Comparison of ENCODE assay signal across 24 cellular contexts in the genomic region with DNA sequence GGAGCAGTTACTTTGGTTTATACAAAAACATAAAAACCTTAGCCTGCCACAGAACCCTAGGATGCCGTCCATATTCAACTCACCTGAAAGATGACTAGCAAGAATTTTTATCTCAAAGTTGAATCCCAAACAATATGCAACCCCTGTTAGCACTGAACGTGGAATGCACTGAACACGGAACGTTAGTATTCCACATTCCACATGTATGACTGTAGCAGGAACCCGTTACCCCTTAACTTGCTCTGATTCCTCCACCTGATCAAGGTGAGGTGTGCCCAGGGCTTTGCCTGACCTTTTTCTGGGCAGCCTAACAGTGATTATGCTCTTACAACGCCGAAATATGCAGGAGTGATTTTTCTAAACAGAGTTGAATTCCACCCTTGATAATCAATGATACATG. TPM values are rescaled to one million over a fixed set of nuclear protein-coding genes. Genes with fewer than 3 reads are reported as not detected.
DNase-seq lines count a peak whose midpoint lies in the region; ATAC-seq, FAIRE-seq and TF ChIP-seq lines count a peak whose summit lies in the region.
"Had no signal": no experiment of that assay in that cellular context is flagged by ENCODE, and none has a peak within 500 bp of the region (broad histone marks: within the 10 kb centered on the region; RNA-seq: fewer than 3 reads in every experiment).

No MANE protein-coding gene starts in this region.

- H3K4me2 ChIP-seq in GM23338 (no peak overlapping the region), H1 (ENCODE audit: insufficient read depth in 1 of 2, low read depth in 2 of 2, low read length in 2 of 2) (no peak overlapping the region), neural progenitor cell (no peak overlapping the region)
- H3K4me2 ChIP-seq: BLaER1 had no signal

- H3K14ac ChIP-seq in H1 (ENCODE audit: insufficient read length) = no peak overlapping the region

- no peak overlapping the region for H4K5ac ChIP-seq in H1 (ENCODE audit: insufficient read length, low read depth, low read length)

- no peak for TF ChIP-seq RAD21 in H1 (IDR thresholded peaks at IDR 0.05 in 1 of 2, conservative IDR thresholded peaks at IDR 0.05 in 1 of 2; ENCODE audit: low read depth in 2 of 2, low read length in 2 of 2)

- H3K79me2 ChIP-seq in GM23338 (replicated peaks; ENCODE audit: insufficient read depth) = no peaks in the 10 kb centered on the region
- no peaks in the 10 kb centered on the region for H3K79me2 ChIP-seq in H1 (ENCODE audit: control insufficient read depth in 1 of 2, insufficient read depth in 2 of 2, low read length in 2 of 2)
- H3K79me2 ChIP-seq in neural progenitor cell (ENCODE audit: low read depth) = no peaks in the 10 kb centered on the region

- H3K36me3 ChIP-seq in GM23338 (ENCODE audit: insufficient read depth) = no peaks in the 10 kb centered on the region
- H3K36me3 ChIP-seq in H1 (ENCODE audit: control insufficient read depth in 2 of 4, insufficient read depth in 4 of 4, low read length in 3 of 4) = no peaks in the 10 kb centered on the region
- no peaks in the 10 kb centered on the region for H3K36me3 ChIP-seq in neural progenitor cell
- H3K36me3 ChIP-seq: BLaER1 had no signal

- TF ChIP-seq CTCF in GM23338 (conservative IDR thresholded peaks at IDR 0.05; ENCODE audit: low read depth in 2 of 2) (no peak), H1 (IDR thresholded peaks at IDR 0.05; ENCODE audit: control extremely low read depth in 1 of 3, insufficient read depth in 1 of 3, low read depth in 1 of 3, low read length in 3 of 3) (no peak), glutamatergic neuron (IDR thresholded peaks at IDR 0.05; ENCODE audit: partially characterized antibody, unreplicated experiment) (no peak), neural progenitor cell (IDR thresholded peaks at IDR 0.05) (no peak)

- CTCF ChIA-PET in H1 (lab: Charles Lee; ENCODE audit: partially characterized antibody) = interaction anchor here (1.1 to 2.3 kb wide), 2 partner anchors 67 to 71 kb away, joined by 3 to 9 read pairs; no protein-coding TSS in a partner anchor

- H3K4me3 ChIP-seq in GM23338 (no peak overlapping the region), H1 (ENCODE audit: extremely low read depth in 1 of 4, insufficient read depth in 2 of 4, low read depth in 3 of 4, low read length in 4 of 4) (no peak overlapping the region), neural progenitor cell (no peak overlapping the region)
- H3K4me3 ChIP-seq: BLaER1, GM23248 had no signal

- no peak for ATAC-seq in GM23338
- no peak for ATAC-seq in GM19395 (IDR thresholded peaks at IDR 0.05; ENCODE audit: unreplicated experiment)
- ATAC-seq: HCT116 had no signal

- no peak overlapping the region for H2BK5ac ChIP-seq in H1 (ENCODE audit: low read depth, low read length)

- H3K4me1 ChIP-seq in GM23338 (ENCODE audit: insufficient read depth) (no peaks in the 10 kb centered on the region), H1 (replicated peaks in 1 of 4; ENCODE audit: control insufficient read depth in 3 of 4, insufficient read depth in 4 of 4, low read length in 3 of 4) (no peaks in the 10 kb centered on the region), neural progenitor cell (peaks cover 7% of the 10 kb centered on the region)

- H3K27me3 ChIP-seq in GM23338 (ENCODE audit: insufficient read depth) (no peaks in the 10 kb centered on the region), H1 (replicated peaks in 1 of 4; ENCODE audit: control insufficient read depth in 3 of 4, extremely low read depth in 1 of 4, insufficient read depth in 3 of 4, low read length in 3 of 4) (no peaks in the 10 kb centered on the region), neural progenitor cell (no peaks in the 10 kb centered on the region)
- H3K27me3 ChIP-seq: BLaER1 had no signal

- H2BK20ac ChIP-seq in H1 (ENCODE audit: low read length) = no peak overlapping the region

- H3K4ac ChIP-seq in H1 (replicated peaks; ENCODE audit: insufficient read length, low read depth, low read length) = no peak overlapping the region

- H3K27ac Mint-ChIP-seq in GM23338 (no peak overlapping the region), glutamatergic neuron (ENCODE audit: unreplicated experiment) (peak overlapping the region; percentile 98), neural progenitor cell (peak overlapping the region; percentile 42), immature natural killer cell (no peak overlapping the region)
- H3K27ac Mint-ChIP-seq: CD14-positive monocyte; CD4-positive, alpha-beta memory T cell; HFFc6 had no signal

- no peak for DNase-seq in GM23338 (ENCODE audit: low spot score)
- DNase-seq in H1 (ENCODE audit: low read depth in 1 of 2, low spot score in 2 of 2) = no peak
- DNase-seq in glutamatergic neuron = no peak
- DNase-seq in neural progenitor cell (ENCODE audit: low spot score) = no peak
- DNase-seq in NCI-H2171 treated with DMSO at 0.1 percent for 48 hours (lab: John Stamatoyannopoulos, UW) = no peak
- no peak for DNase-seq in NCI-H2107 treated with DMSO at 0.1 percent for 48 hours (lab: John Stamatoyannopoulos, UW; ENCODE audit: unreplicated experiment)
- DNase-seq in immature natural killer cell = no peak
- DNase-seq: CD4-positive, alpha-beta memory T cell; DMS153; DMS79; GDM1; H7; HFFc6; IMR-90 had no signal

- peak overlapping the region; percentile 76; the same call in 1 of the 2 replicates for H2AFZ ChIP-seq in GM23338
- H2AFZ ChIP-seq in H1 (ENCODE audit: low read length) = no peak overlapping the region
- no peak overlapping the region for H2AFZ ChIP-seq in neural progenitor cell (replicated peaks)
- H2AFZ ChIP-seq: GM23248 had no signal

- no peak overlapping the region for H4K8ac ChIP-seq in H1 (ENCODE audit: extremely low read depth, insufficient read depth, low read length)

- H3K4me3 Mint-ChIP-seq in GM23338 (no peak overlapping the region), glutamatergic neuron (ENCODE audit: unreplicated experiment) (peak overlapping the region; percentile 14), neural progenitor cell (peak overlapping the region; percentile 42), immature natural killer cell (no peak overlapping the region)
- H3K4me3 Mint-ChIP-seq: CD14-positive monocyte; CD4-positive, alpha-beta memory T cell; HFFc6 had no signal

- H3F3A ChIP-seq in GM23338 (replicated peaks; ENCODE audit: low read depth) = no peaks in the 10 kb centered on the region
- H3F3A ChIP-seq in neural progenitor cell (ENCODE audit: low read depth) = no peaks in the 10 kb centered on the region

- no peak overlapping the region for H3K56ac ChIP-seq in H1 (replicated peaks; ENCODE audit: insufficient read length, low read depth, low read length)

- H3K79me1 ChIP-seq in H1 (ENCODE audit: low read depth, low read length) = no peaks in the 10 kb centered on the region

- no peak overlapping the region for H4K91ac ChIP-seq in H1 (replicated peaks; ENCODE audit: insufficient read length, low read length)

- no peak overlapping the region for H3K23ac ChIP-seq in H1 (ENCODE audit: insufficient read length)

- H3K9ac ChIP-seq in H1 (replicated peaks in 1 of 4; ENCODE audit: extremely low read depth in 1 of 4, low read depth in 3 of 4, low read length in 3 of 4) = no peak overlapping the region
- no peak overlapping the region for H3K9ac ChIP-seq in neural progenitor cell
- H3K9ac ChIP-seq: BLaER1, GM23248 had no signal

- no peaks in the 10 kb centered on the region for H3K9me3 Mint-ChIP-seq in GM23338
- peaks cover 5% of the 10 kb centered on the region for H3K9me3 Mint-ChIP-seq in glutamatergic neuron (ENCODE audit: unreplicated experiment)
- no peaks in the 10 kb centered on the region for H3K9me3 Mint-ChIP-seq in neural progenitor cell
- no peaks in the 10 kb centered on the region for H3K9me3 Mint-ChIP-seq in immature natural killer cell
- H3K9me3 Mint-ChIP-seq: CD14-positive monocyte; CD4-positive, alpha-beta memory T cell; HFFc6 had no signal

- FAIRE-seq in H1 (lab: Jason Lieb, UNC) = no peak
- FAIRE-seq: GM12892, GM18507, HTR-8/SVneo had no signal

- TF ChIP-seq POLR2A in H1 (IDR thresholded peaks at IDR 0.05; ENCODE audit: control extremely low read depth in 1 of 2, low read depth in 2 of 2, low read length in 2 of 2) = no peak

- no peak overlapping the region for H2BK15ac ChIP-seq in H1 (ENCODE audit: low read length)

- no peaks in the 10 kb centered on the region for H3K9me2 ChIP-seq in GM23338 (ENCODE audit: insufficient read depth)

- H2BK120ac ChIP-seq in H1 (replicated peaks; ENCODE audit: low read depth, low read length) = no peak overlapping the region

- 0 out of 2 replicates have a peak overlapping the region, but pooled peaks have one; percentile 9 for H2BK12ac ChIP-seq in H1 (ENCODE audit: low read depth, low read length)

- H3K4me1 Mint-ChIP-seq in GM23338 (peaks cover 4% of the 10 kb centered on the region; the same call in 2 of the 3 replicates), glutamatergic neuron (ENCODE audit: low read depth, unreplicated experiment) (peaks cover 39% of the 10 kb centered on the region), neural progenitor cell (peaks cover 29% of the 10 kb centered on the region), immature natural killer cell (no peaks in the 10 kb centered on the region)
- H3K4me1 Mint-ChIP-seq: CD14-positive monocyte had no signal

- no peak overlapping the region for H3K18ac ChIP-seq in H1 (ENCODE audit: extremely low read depth, low read length)

- 94% methylated on average over 7 of the region's 7 CpGs; no CpG with 5 or more reads in 1 of the 2 experiments for WGBS in H1 (ENCODE audit: extremely low coverage in 1 of 2, insufficient coverage in 1 of 2, insufficient read length in 1 of 2, insufficient replicate concordance in 2 of 2, low coverage in 1 of 2, low lambda C conversion rate in 2 of 2, missing lambda C conversion rate in 1 of 2), 2 experiments

- POLR2A ChIA-PET in H1 (lab: Charles Lee; ENCODE audit: partially characterized antibody) = no interaction called here

- H3K9me3 ChIP-seq in H1 (ENCODE audit: insufficient read depth in 2 of 2, low read depth in 1 of 2, low read length in 1 of 2) (no peaks in the 10 kb centered on the region), neural progenitor cell (ENCODE audit: low read depth) (no peaks in the 10 kb centered on the region)
- H3K9me3 ChIP-seq: BLaER1 had no signal

- 0 out of 2 replicates have a peak, but pooled peaks cover 2% of the 10 kb centered on the region for H3K23me2 ChIP-seq in H1 (ENCODE audit: low read depth, low read length)

- H3K27ac ChIP-seq in GM23338 (ENCODE audit: low read depth) (no peak overlapping the region), H1 (ENCODE audit: low read depth, low read length) (no peak overlapping the region), neural progenitor cell (no peak overlapping the region)
- H3K27ac ChIP-seq: 22Rv1, BLaER1, GM23248 had no signal

- H3K27me3 Mint-ChIP-seq in GM23338 (ENCODE audit: insufficient read depth, low read depth, poor library complexity) (no peaks in the 10 kb centered on the region), glutamatergic neuron (ENCODE audit: unreplicated experiment) (peaks cover 8% of the 10 kb centered on the region), neural progenitor cell (ENCODE audit: insufficient read depth, low read depth) (peaks cover 10% of the 10 kb centered on the region), immature natural killer cell (ENCODE audit: low read depth in 3 of 3) (peaks cover 2 to 3% (median 2%) of the 10 kb centered on the region in 3 donors)

- TF ChIP-seq EP300 in H1 (IDR thresholded peaks at IDR 0.05; ENCODE audit: borderline replicate concordance in 1 of 2, low read depth in 2 of 2, low read length in 2 of 2) = no peak

- no peak overlapping the region for H2AK5ac ChIP-seq in H1 (ENCODE audit: low read depth, low read length)

- H3K36me3 Mint-ChIP-seq in GM23338 (ENCODE audit: low read depth) (no peaks in the 10 kb centered on the region), glutamatergic neuron (ENCODE audit: unreplicated experiment) (peaks cover 6% of the 10 kb centered on the region), neural progenitor cell (no peaks in the 10 kb centered on the region), immature natural killer cell (no peaks in the 10 kb centered on the region)
- H3K36me3 Mint-ChIP-seq: CD14-positive monocyte; CD4-positive, alpha-beta memory T cell had no signal

- H4K20me1 ChIP-seq in GM23338 (replicated peaks; ENCODE audit: insufficient read depth) (no peaks in the 10 kb centered on the region), H1 (replicated peaks in 1 of 2; ENCODE audit: control insufficient read depth in 1 of 2, insufficient read depth in 2 of 2, low read length in 2 of 2) (no peaks in the 10 kb centered on the region), neural progenitor cell (ENCODE audit: low read depth) (no peaks in the 10 kb centered on the region)
- H4K20me1 ChIP-seq: BLaER1 had no signal

RNA-seq across cellular contexts. Expression of a gene that starts 43.7 kb away (rescaled TPM):
- total RNA-seq in GM23338 (2014; rRNA removed; shearing (Covaris generic)) = 0.14 and 0.82 TPM in 2 replicates
- polyA plus RNA-seq in GM23338 (2016; fragmentation: Nextera tagmentation; extraction: Ambion mirVana) (0.70 and 0.78 TPM in 2 replicates), H1 (2011; rRNA removed) (0.35 and 0.39 TPM in 2 replicates), immature natural killer cell (1 to 10 TPM in 2 of 3 donors, not detected in 1; 1.9 to 3.3 TPM)
- total RNA-seq in H1 (2021; fragmentation: NEBNext Ultra II Directional; extraction: Animal tissue kit (Norgen Biotek cat#: 25700)) = 0.48 and 0.52 TPM in 2 replicates
- polyA plus RNA-seq in H1 (2011; cell fraction: cytosol; rRNA removed) = 0.43 TPM
- 1.0 TPM for polyA plus RNA-seq in H1 (2011; cell fraction: nucleus; rRNA removed)
- polyA plus RNA-seq in H1 (2012, experiment 1 of 2) = 0.22 to 1.1 TPM (median 0.68 TPM) in 4 replicates
- polyA plus RNA-seq in H1 (2012, experiment 2 of 2) = 1.4 TPM
- 0.26 TPM for polyA plus RNA-seq in H1 (2013, experiment 1 of 2)
- polyA plus RNA-seq in H1 (2013, experiment 2 of 2) = 0.22 TPM
- polyA minus RNA-seq in H1 (2011; rRNA and poly(A)+ RNA removed) = 0.63 and 1.3 TPM in 2 replicates
- polyA minus RNA-seq in H1 (2011; cell fraction: cytosol; rRNA and poly(A)+ RNA removed) = not detected
- 1.9 TPM for polyA minus RNA-seq in H1 (2011; cell fraction: nucleus; rRNA and poly(A)+ RNA removed)
- total RNA-seq in glutamatergic neuron (ENCODE audit: unreplicated experiment) (0.44 TPM), neural progenitor cell (ENCODE audit: low replicate concordance) (0.43 and 0.71 TPM in 2 replicates)
- total RNA-seq: A673 had no signal
- polyA plus RNA-seq: CD4-positive, alpha-beta memory T cell had no signal

RNA-seq across cellular contexts. Expression of a gene that starts 44.4 kb away (rescaled TPM):
- 0.78 and 1.5 TPM in 2 replicates for total RNA-seq in GM23338 (2014; rRNA removed; shearing (Covaris generic))
- polyA plus RNA-seq in GM23338 (2016; fragmentation: Nextera tagmentation; extraction: Ambion mirVana) (0.85 and 1.1 TPM in 2 replicates), H1 (2011; rRNA removed) (1.3 and 1.4 TPM in 2 replicates), immature natural killer cell (1 to 10 TPM; 1.6 to 6.5 (median 2.4) TPM)
- total RNA-seq in H1 (2021; fragmentation: NEBNext Ultra II Directional; extraction: Animal tissue kit (Norgen Biotek cat#: 25700)) = 0.29 and 0.63 TPM in 2 replicates
- polyA plus RNA-seq in H1 (2011; cell fraction: cytosol; rRNA removed) = 1.2 TPM
- polyA plus RNA-seq in H1 (2011; cell fraction: nucleus; rRNA removed) = 2.3 TPM
- 0.72 to 1.4 TPM (median 1.2 TPM) in 4 replicates for polyA plus RNA-seq in H1 (2012, experiment 1 of 2)
- polyA plus RNA-seq in H1 (2012, experiment 2 of 2) = 0.72 TPM
- polyA plus RNA-seq in H1 (2013, experiment 1 of 2) = 0.83 TPM
- polyA plus RNA-seq in H1 (2013, experiment 2 of 2) = 1.1 TPM
- polyA minus RNA-seq in H1 (2011; rRNA and poly(A)+ RNA removed) = 1.2 and 1.5 TPM in 2 replicates
- 0.81 TPM for polyA minus RNA-seq in H1 (2011; cell fraction: cytosol; rRNA and poly(A)+ RNA removed)
- polyA minus RNA-seq in H1 (2011; cell fraction: nucleus; rRNA and poly(A)+ RNA removed) = 0.40 TPM
- total RNA-seq in glutamatergic neuron (ENCODE audit: unreplicated experiment) (5.0 TPM), neural progenitor cell (ENCODE audit: low replicate concordance) (1.9 and 2.4 TPM in 2 replicates)

Comparison
In these comparisons a context has a peak if more than half of its experiments do, and no peak if none do; other contexts are left out.
1. H3K27ac Mint-ChIP-seq: peak in glutamatergic neuron (single experiment) and neural progenitor cell (single experiment); none in GM23338 (single experiment) and immature natural killer cell (0 of 6).
2. H3K4me3 Mint-ChIP-seq: peak in glutamatergic neuron (single experiment) and neural progenitor cell (single experiment); none in GM23338 (single experiment) and immature natural killer cell (0 of 5).